In the genomic region with DNA sequence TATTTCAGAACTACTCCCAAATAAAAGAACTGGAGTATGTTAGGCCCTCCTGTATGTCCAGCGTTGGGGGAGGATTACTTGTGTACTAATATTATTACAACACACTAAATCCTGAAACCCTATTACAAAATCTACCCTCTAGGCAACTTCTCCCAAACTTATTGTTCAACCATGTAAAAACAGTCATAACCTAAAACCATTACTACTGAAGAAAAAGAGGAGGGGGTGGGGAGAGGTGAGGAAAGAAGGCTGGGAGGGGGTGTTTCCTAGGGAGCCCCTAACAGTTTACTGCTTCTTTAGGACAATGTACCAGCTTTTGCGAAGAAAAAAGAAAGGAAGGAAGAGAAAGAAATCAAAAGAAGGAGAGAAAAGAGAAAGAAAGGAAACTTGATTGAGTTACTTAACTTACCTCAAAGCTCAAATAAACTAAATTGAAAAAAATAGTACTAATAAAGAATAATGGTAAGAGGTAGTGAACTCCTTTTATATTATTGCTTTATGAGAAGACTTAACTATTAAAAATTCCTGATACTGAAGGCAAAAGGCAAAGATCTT, we compare ENCODE assay signal across 16 cellular contexts. TPM values are rescaled to one million over a fixed set of nuclear protein-coding genes. Genes with fewer than 3 reads are reported as not detected.
DNase-seq lines count a peak whose midpoint lies in the region; ATAC-seq, FAIRE-seq and TF ChIP-seq lines count a peak whose summit lies in the region.
"Had no signal": no experiment of that assay in that cellular context is flagged by ENCODE, and none has a peak within 500 bp of the region (broad histone marks: within the 10 kb centered on the region; RNA-seq: fewer than 3 reads in every experiment).

No MANE protein-coding gene starts in this region.

- no peaks in the 10 kb centered on the region for H3K36me3 Mint-ChIP-seq in nephron (ENCODE audit: low read depth)

- no peaks in the 10 kb centered on the region; the same call in 1 of the 2 replicates for H3K9me3 ChIP-seq in AG04450 (ENCODE audit: control insufficient read depth, insufficient read depth, low read length)
- H3K9me3 ChIP-seq: ascending aorta, psoas muscle had no signal

- no peaks in the 10 kb centered on the region for H3K9me3 Mint-ChIP-seq in nephron
- H3K9me3 Mint-ChIP-seq: activated T-cell treated with anti-CD3 and anti-CD28 coated beads, Interleukin-2, amount 50 U/mL, for 24 hours had no signal

- CTCF ChIA-PET in AG04450 (lab: Charles Lee): no interaction called here

- no peak for DNase-seq in AG04450 (ENCODE audit: low read depth, low spot score)
- peak; percentile 57 for DNase-seq in NCI-H82 (lab: John Stamatoyannopoulos, UW)
- DNase-seq in fibroblast of mammary gland (ENCODE audit: low read depth): peak; percentile 56
- DNase-seq in head of caudate nucleus: no peak
- no peak for DNase-seq in H54 (ENCODE audit: insufficient read length, low spot score)
- DNase-seq: activated T-cell treated with anti-CD3 and anti-CD28 coated beads, Interleukin-2, amount 50 U/mL, for 24 hours; NCI-H1105 treated with DMSO at 0.1 percent for 48 hours; NCI-H510A; psoas muscle had no signal

- POLR2A ChIA-PET in AG04450 (lab: Yijun Ruan, JAX): interaction anchor here (1.6 kb wide), 1 partner anchor 15 kb away, joined by 3 read pairs; no protein-coding TSS in a partner anchor

- H3K27me3 ChIP-seq in AG04450 (ENCODE audit: control insufficient read depth, insufficient read depth, low read length): peaks cover 6% of the 10 kb centered on the region

- intact Hi-C loops in head of caudate nucleus (cut with DNase I): loop anchor here (5.0 kb wide), 1 partner anchor 614 kb away; no protein-coding TSS in a partner anchor

- no peak overlapping the region for H3K27ac ChIP-seq in AG04450 (ENCODE audit: low read depth, low read length)
- H3K27ac ChIP-seq: ascending aorta, epithelial cell of prostate, psoas muscle had no signal

- TF ChIP-seq CTCF in AG04450 (IDR thresholded peaks at IDR 0.05; ENCODE audit: low read depth, low read length): no peak
- TF ChIP-seq CTCF in fibroblast of mammary gland (conservative IDR thresholded peaks at IDR 0.05; ENCODE audit: control insufficient read depth, insufficient read depth, low read depth, low read length): no peak
- no peak for TF ChIP-seq CTCF in nephron (IDR thresholded peaks at IDR 0.05; ENCODE audit: unreplicated experiment in 3 of 3)

- H3K27me3 Mint-ChIP-seq in nephron (ENCODE audit: low read depth): peaks cover 89% of the 10 kb centered on the region

- ATAC-seq in HG03025 (IDR thresholded peaks at IDR 0.05; ENCODE audit: low FRiP score, unreplicated experiment) (no peak), GM18520 (IDR thresholded peaks at IDR 0.05; ENCODE audit: unreplicated experiment) (no peak)
- ATAC-seq: psoas muscle, Right ventricle myocardium inferior had no signal

- no peak for TF ChIP-seq POLR2A in H54 (IDR thresholded peaks at IDR 0.05; ENCODE audit: low read depth, low read length)

- H3K4me3 Mint-ChIP-seq in nephron: peak overlapping the region; percentile 83 to 89 (median 89)
- H3K4me3 Mint-ChIP-seq: activated T-cell treated with anti-CD3 and anti-CD28 coated beads, Interleukin-2, amount 50 U/mL, for 24 hours had no signal

- no peak for FAIRE-seq in H54 (lab: Jason Lieb, UNC)
- FAIRE-seq: islet of Langerhans had no signal

- peaks cover 25% of the 10 kb centered on the region for H3K4me1 Mint-ChIP-seq in nephron

- H3K4me3 ChIP-seq in AG04450 (ENCODE audit: low read depth, low read length) (peak overlapping the region; percentile 82), fibroblast of mammary gland (ENCODE audit: control insufficient read depth, low read depth, low read length) (no peak overlapping the region)
- H3K4me3 ChIP-seq: ascending aorta, psoas muscle had no signal

- peak overlapping the region; percentile 92 to 97 (median 92) for H3K27ac Mint-ChIP-seq in nephron
- H3K27ac Mint-ChIP-seq: activated T-cell treated with anti-CD3 and anti-CD28 coated beads, Interleukin-2, amount 50 U/mL, for 24 hours had no signal

RNA-seq across cellular contexts. Expression of a gene that starts 2.3 kb away (rescaled TPM):
- 9.9 and 11.0 TPM in 2 replicates for polyA plus RNA-seq in AG04450 (2011; rRNA removed)
- 11.9 and 14.0 TPM in 2 replicates for polyA minus RNA-seq in AG04450 (2011; rRNA and poly(A)+ RNA removed)
- polyA plus RNA-seq: psoas muscle had no signal

Comparison
In these comparisons a context has a peak if more than half of its experiments do, and no peak if none do; other contexts are left out.
1. DNase-seq: peak in NCI-H82 (single experiment) and fibroblast of mammary gland (single experiment); none in AG04450 (single experiment), head of caudate nucleus (0 of 42) and H54 (single experiment).